Comparison of ENCODE assay signal across 30 cellular contexts in the genomic region with DNA sequence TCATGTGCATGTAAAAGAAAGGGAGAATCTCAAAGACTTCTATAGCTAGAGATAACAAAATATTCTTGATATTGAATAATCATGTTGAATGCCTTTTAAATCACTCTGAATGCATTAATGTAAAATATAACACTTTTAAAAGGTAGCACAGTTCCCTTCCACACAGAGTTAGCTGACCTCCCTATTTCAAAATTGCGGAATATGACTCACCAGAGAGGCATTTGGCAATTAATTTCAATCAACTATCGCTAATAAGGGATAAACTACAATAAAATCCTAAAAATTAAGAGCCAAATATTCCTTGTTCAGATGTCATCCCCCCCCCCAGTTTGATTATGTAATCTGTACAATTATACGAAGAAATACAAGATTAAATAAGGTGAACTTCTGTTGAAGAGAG. TPM values are rescaled to one million over a fixed set of nuclear protein-coding genes. Genes with fewer than 3 reads are reported as not detected.
DNase-seq lines count a peak whose midpoint lies in the region; ATAC-seq, FAIRE-seq and TF ChIP-seq lines count a peak whose summit lies in the region.
"Had no signal": no experiment of that assay in that cellular context is flagged by ENCODE, and none has a peak within 500 bp of the region (broad histone marks: within the 10 kb centered on the region; RNA-seq: fewer than 3 reads in every experiment).

No MANE protein-coding gene starts in this region.

- WGBS in GM23248 (ENCODE audit: low coverage in 1 of 2, low lambda C conversion rate in 2 of 2, missing lambda C conversion rate in 2 of 2), 2 experiments, result 62 to 69% methylated on average over 3 of the region's 3 CpGs
- WGBS in pancreas, 2 donors, result 50 to 56% methylated on average over 3 of the region's 3 CpGs

- no peak overlapping the region for H3K4me3 Mint-ChIP-seq in type B pancreatic cell
- H3K4me3 Mint-ChIP-seq: activated T-cell treated with anti-CD3 and anti-CD28 coated beads, Interleukin-2, amount 50 U/mL, for 24 hours; neural progenitor cell; T-cell had no signal

- intact Hi-C loops in pancreas (cut with DNase I), result no loop called here

- ATAC-seq in omental fat pad (ENCODE audit: low FRiP score) (peak; percentile 64), pancreas (no peak), GM18873 (IDR thresholded peaks at IDR 0.05; ENCODE audit: low FRiP score, unreplicated experiment) (no peak)
- ATAC-seq: left lung, T-cell had no signal

- no peak overlapping the region for H3K9ac ChIP-seq in GM23248
- H3K9ac ChIP-seq in SK-N-MC (ENCODE audit: insufficient read length), result no peak overlapping the region
- H3K9ac ChIP-seq: neural progenitor cell had no signal

- H3K27ac Mint-ChIP-seq in type B pancreatic cell, result no peak overlapping the region
- H3K27ac Mint-ChIP-seq: activated T-cell treated with anti-CD3 and anti-CD28 coated beads, Interleukin-2, amount 50 U/mL, for 24 hours; neural progenitor cell; T-cell had no signal

- H3K27ac ChIP-seq in GM23248 (0 out of 2 replicates have a peak overlapping the region, but pooled peaks have one; percentile 1), SK-N-MC (peak overlapping the region; percentile 74), pancreas (no peak overlapping the region)
- H3K27ac ChIP-seq: left lung, right lobe of liver, stomach, tibial artery had no signal

- H3K36me3 ChIP-seq in GM23248 (ENCODE audit: low read depth) (peaks cover 33% of the 10 kb centered on the region), SK-N-MC (ENCODE audit: insufficient read depth, low read length) (peaks cover 65% of the 10 kb centered on the region), pancreas (peaks cover 0 to 2% (median 0%) of the 10 kb centered on the region in 3 donors)

- H3K79me2 ChIP-seq in GM23248 (ENCODE audit: insufficient read depth), result peaks cover 27% of the 10 kb centered on the region

- H4K20me1 ChIP-seq in GM23248 (ENCODE audit: insufficient read depth), result no peaks in the 10 kb centered on the region; the same call in 1 of the 2 replicates

- in situ Hi-C loops in GM23248 (cut with MboI), result loop anchor here (25.0 kb wide), 1 partner anchor 322 kb away; the partner anchor contains the start of gene ZSWIM2

- H3K27me3 ChIP-seq in GM23248 (replicated peaks; ENCODE audit: insufficient read depth), result no peaks in the 10 kb centered on the region
- H3K27me3 ChIP-seq in pancreas, result no peaks in the 10 kb centered on the region
- H3K27me3 ChIP-seq: left lung, neural progenitor cell, right lobe of liver, stomach, tibial artery had no signal

- H3K4me3 ChIP-seq in GM23248 (no peak overlapping the region), SK-N-MC (no peak overlapping the region), choroid plexus epithelial cell (ENCODE audit: low read depth, low read length) (no peak overlapping the region), pancreas (no peak overlapping the region)
- H3K4me3 ChIP-seq: left lung, neural progenitor cell, right lobe of liver, stomach, tibial artery had no signal

- H3K27me3 Mint-ChIP-seq in type B pancreatic cell, result no peaks in the 10 kb centered on the region
- H3K27me3 Mint-ChIP-seq: activated T-cell treated with anti-CD3 and anti-CD28 coated beads, Interleukin-2, amount 50 U/mL, for 24 hours; T-cell had no signal

- no peak overlapping the region for H2AFZ ChIP-seq in GM23248
- H2AFZ ChIP-seq: neural progenitor cell had no signal

- DNase-seq in GM23248 (peak; percentile 15), SK-N-MC (ENCODE audit: low read depth, low spot score) (no peak), choroid plexus epithelial cell (ENCODE audit: low read depth) (peak; percentile 36), omental fat pad (ENCODE audit: low spot score) (no peak), pancreas (no peak), type B pancreatic cell (ENCODE audit: extremely low spot score, unreplicated experiment) (no peak)
- DNase-seq: activated CD4-positive, alpha-beta T cell treated with anti-CD3 and anti-CD28 coated beads, Interleukin-2, amount 50 U/mL, for 1 hour; activated CD4-positive, CD25-positive, alpha-beta regulatory T cell; activated gamma-delta T cell; activated T-cell treated with anti-CD3 and anti-CD28 coated beads, Interleukin-2, amount 50 U/mL, for 24 hours; C1 segment of cervical spinal cord; DMS53; GF-D8; H7; hypothalamus; KBM-7; left lung; mesendoderm; NCI-H1092 treated with DMSO at 0.1 percent for 48 hours; NCI-H1694 treated with DMSO at 0.1 percent for 48 hours; NCI-H82; posterior cingulate gyrus; right lobe of liver; stimulated activated CD8-positive, alpha-beta memory T cell treated with anti-CD3 and anti-CD28 coated beads, Interleukin-4, amount 100 ng/mL, for 48 hours; stomach; T-cell; tibial artery had no signal

- no peak for FAIRE-seq in pancreas (lab: Jason Lieb, UNC)
- FAIRE-seq: HTR-8/SVneo had no signal

- H3K4me1 Mint-ChIP-seq in type B pancreatic cell (ENCODE audit: unreplicated experiment), result peaks cover 9% of the 10 kb centered on the region
- H3K4me1 Mint-ChIP-seq: T-cell had no signal

- H3F3A ChIP-seq in GM23248 (ENCODE audit: insufficient read depth), result peaks cover 13% of the 10 kb centered on the region

- no peaks in the 10 kb centered on the region for H3K9me3 Mint-ChIP-seq in type B pancreatic cell
- H3K9me3 Mint-ChIP-seq: activated T-cell treated with anti-CD3 and anti-CD28 coated beads, Interleukin-2, amount 50 U/mL, for 24 hours; neural progenitor cell; T-cell had no signal

- H3K4me2 ChIP-seq in GM23248 (ENCODE audit: unreplicated experiment), result no peak overlapping the region
- H3K4me2 ChIP-seq: neural progenitor cell had no signal

- H3K36me3 Mint-ChIP-seq in type B pancreatic cell, result peaks cover 26% of the 10 kb centered on the region

- TF ChIP-seq CTCF in choroid plexus epithelial cell (conservative IDR thresholded peaks at IDR 0.05; ENCODE audit: low read depth, low read length), result no peak
- TF ChIP-seq CTCF in omental fat pad (IDR thresholded peaks at IDR 0.05), result no peak
- no peak for TF ChIP-seq CTCF in pancreas (IDR thresholded peaks at IDR 0.05)
- no peak for TF ChIP-seq CTCF in type B pancreatic cell (conservative IDR thresholded peaks at IDR 0.05)

- H3K4me1 ChIP-seq in GM23248 (ENCODE audit: insufficient read depth) (peaks cover 29% of the 10 kb centered on the region), pancreas (peaks cover 10 to 15% (median 11%) of the 10 kb centered on the region in 3 donors)
- H3K4me1 ChIP-seq: left lung, neural progenitor cell, right lobe of liver, tibial artery had no signal

- H3K9me3 ChIP-seq in GM23248 (ENCODE audit: low read depth) (no peaks in the 10 kb centered on the region), SK-N-MC (ENCODE audit: low read depth, low read length) (no peaks in the 10 kb centered on the region), pancreas (no peaks in the 10 kb centered on the region)
- H3K9me3 ChIP-seq: left lung, right lobe of liver, stomach, tibial artery had no signal

- no peaks in the 10 kb centered on the region for H3K9me2 ChIP-seq in GM23248 (ENCODE audit: insufficient read depth)

RNA-seq across cellular contexts. Expression of gene ZC3H15, which starts 29.3 kb away (rescaled TPM):
- 43.8 and 98.0 TPM in 2 replicates for total RNA-seq in GM23248 (2014; rRNA removed; shearing (Covaris generic))
- polyA plus RNA-seq in GM23248 (2016; fragmentation: Nextera tagmentation; extraction: Ambion mirVana) (88.7 and 103 TPM in 2 replicates), pancreas (10 to 100 TPM; 31.2 to 33.2 TPM)
- total RNA-seq in omental fat pad (100 to 1,000 TPM in 1 of 4 donors, 10 to 100 TPM in 3; 47.3 to 115 (median 58.5) TPM), pancreas (10 to 100 TPM; 23.4 to 33.0 (median 30.4) TPM), type B pancreatic cell (ENCODE audit: low replicate concordance) (56.5 and 67.2 TPM in 2 replicates)

Comparison
In these comparisons a context has a peak if more than half of its experiments do, and no peak if none do; other contexts are left out.
1. DNase-seq: peak in GM23248 (single experiment) and choroid plexus epithelial cell (single experiment); none in SK-N-MC (single experiment), omental fat pad (single experiment), pancreas (0 of 6) and type B pancreatic cell (single experiment).
2. H3K27ac ChIP-seq: peak in GM23248 (single experiment) and SK-N-MC (single experiment); none in pancreas (0 of 4).